ENCODE assay signal across 12 cellular contexts in the genomic region with DNA sequence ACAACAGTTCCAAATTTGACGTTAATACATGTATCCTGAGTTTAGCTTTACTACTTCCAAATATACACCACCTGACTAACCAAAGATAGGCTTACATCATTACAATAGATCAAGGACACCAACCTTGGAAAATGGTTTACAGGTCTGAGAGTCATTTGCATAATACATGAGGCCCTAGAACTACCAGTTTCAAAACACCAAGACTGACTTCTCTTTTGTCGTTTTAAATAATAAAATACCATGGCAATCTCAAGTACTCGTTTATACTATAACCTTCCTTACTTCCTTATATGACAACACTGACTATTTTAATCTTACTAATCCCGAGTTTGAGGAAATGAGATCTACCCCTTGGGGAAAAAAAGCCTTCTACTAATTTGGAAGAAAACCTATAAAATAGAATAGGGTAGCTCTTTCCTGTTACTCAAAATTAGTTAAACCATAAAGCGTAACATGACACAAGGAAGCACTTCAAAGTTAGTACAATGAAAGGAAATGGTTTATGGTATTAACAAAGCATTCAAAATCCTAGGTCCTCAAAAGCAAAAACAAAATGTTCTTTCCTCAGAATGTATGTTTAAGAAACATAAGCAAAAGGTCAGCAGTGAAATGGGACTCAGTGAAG. TPM values are rescaled to one million over a fixed set of nuclear protein-coding genes. Genes with fewer than 3 reads are reported as not detected.
DNase-seq lines count a peak whose midpoint lies in the region; ATAC-seq, FAIRE-seq and TF ChIP-seq lines count a peak whose summit lies in the region.
"Had no signal": no experiment of that assay in that cellular context is flagged by ENCODE, and none has a peak within 500 bp of the region (broad histone marks: within the 10 kb centered on the region; RNA-seq: fewer than 3 reads in every experiment).

No MANE protein-coding gene starts in this region.

- ATAC-seq in GM18868 (IDR thresholded peaks at IDR 0.05; ENCODE audit: unreplicated experiment) (peak; percentile 79), HG02588 (IDR thresholded peaks at IDR 0.05; ENCODE audit: unreplicated experiment) (peak; percentile 93), lower lobe of right lung (peak in 1 of 2 donors; percentile 48), foreskin keratinocyte (no peak)
- ATAC-seq: K562 had no signal

- no peak overlapping the region for H3K4me3 ChIP-seq in lower lobe of right lung
- H3K4me3 ChIP-seq: heart left ventricle, K562, psoas muscle had no signal

- intact Hi-C loops in lower lobe of right lung (cut with DNase I), result no loop called here
- intact Hi-C loops in Calu3 (cut with micrococcal nuclease; ENCODE audit: unreplicated experiment), result no loop called here

- H3K4me1 Mint-ChIP-seq in Calu3 (ENCODE audit: low read depth, unreplicated experiment), result no peaks in the 10 kb centered on the region

- H3K27me3 Mint-ChIP-seq in Calu3 (ENCODE audit: unreplicated experiment), result no peaks in the 10 kb centered on the region

- no peak overlapping the region for H3K27ac Mint-ChIP-seq in Calu3 (ENCODE audit: unreplicated experiment)

- H3K36me3 Mint-ChIP-seq in Calu3 (ENCODE audit: insufficient read depth, unreplicated experiment), result peaks cover 29% of the 10 kb centered on the region

- H3K9me3 Mint-ChIP-seq in Calu3 (ENCODE audit: low read depth, unreplicated experiment), result no peaks in the 10 kb centered on the region

- no peak for TF ChIP-seq CTCF in lower lobe of right lung (IDR thresholded peaks at IDR 0.05)
- TF ChIP-seq CTCF in foreskin keratinocyte (conservative IDR thresholded peaks at IDR 0.05), result no peak
- TF ChIP-seq CTCF in Calu3 (IDR thresholded peaks at IDR 0.05; ENCODE audit: unreplicated experiment), result no peak

- peaks cover 13% of the 10 kb centered on the region for H3K4me1 ChIP-seq in lower lobe of right lung
- H3K4me1 ChIP-seq in foreskin keratinocyte, result no peaks in the 10 kb centered on the region
- H3K4me1 ChIP-seq: psoas muscle had no signal

- in situ Hi-C loops in KBM-7 (cut with MboI; ENCODE audit: low pct_unique_long_range_greater_than_20kb, low sequenced_read_pairs), result no loop called here

- FAIRE-seq in urothelium cell line (lab: Jason Lieb, UNC), result no peak
- FAIRE-seq: K562 had no signal

- H3K27me3 ChIP-seq in lower lobe of right lung (ENCODE audit: low read depth) (no peaks in the 10 kb centered on the region), foreskin keratinocyte (no peaks in the 10 kb centered on the region)
- H3K27me3 ChIP-seq: heart left ventricle had no signal

- no peaks in the 10 kb centered on the region for H3K9me3 ChIP-seq in lower lobe of right lung
- H3K9me3 ChIP-seq: heart left ventricle, psoas muscle had no signal

- CTCF ChIA-PET in Calu3 (lab: Charles Lee), result interaction anchor here (0.5 to 0.6 kb wide), 2 partner anchors 16 to 65 kb away, joined by 3 read pairs; no protein-coding TSS in a partner anchor

- no TSS peak for BruUV-seq in Calu3 (replicated peaks; lab: Mats Ljungman, UMichigan)

- peak; percentile 21 for DNase-seq in KBM-7
- DNase-seq in lower lobe of right lung, result no peak
- no peak for DNase-seq in urothelium cell line (ENCODE audit: low spot score)
- DNase-seq in foreskin keratinocyte, result no peak
- no peak for DNase-seq in Calu3
- no peak for DNase-seq in stimulated activated CD4-positive, alpha-beta T cell treated with anti-CD3 and anti-CD28 coated beads, Interleukin-15, amount 100 ng/mL, for 24 hours
- DNase-seq: heart left ventricle, psoas muscle, T-helper 1 cell had no signal

- H3K4me3 Mint-ChIP-seq in Calu3 (ENCODE audit: low read depth, unreplicated experiment), result no peak overlapping the region

- H3K27ac ChIP-seq in lower lobe of right lung (peak overlapping the region; percentile 34), foreskin keratinocyte (no peak overlapping the region)
- H3K27ac ChIP-seq: psoas muscle had no signal

- H3K36me3 ChIP-seq in lower lobe of right lung, result peaks cover 71% of the 10 kb centered on the region

RNA-seq across cellular contexts. Expression of a gene that starts 42.1 kb away (rescaled TPM):
- total RNA-seq in lower lobe of right lung (88.4 TPM), foreskin keratinocyte (97.1 and 99.7 TPM in 2 replicates), Calu3 (2022) (108 and 121 TPM in 2 replicates)
- polyA plus RNA-seq in foreskin keratinocyte, result 36.9 and 45.7 TPM in 2 replicates

RNA-seq across cellular contexts. Expression of a gene that starts 42.7 kb away (rescaled TPM):
- 4.2 TPM for total RNA-seq in lower lobe of right lung
- total RNA-seq in foreskin keratinocyte, result 1.9 and 2.2 TPM in 2 replicates
- polyA plus RNA-seq in foreskin keratinocyte, result 2.5 and 2.8 TPM in 2 replicates
- 3.7 and 4.2 TPM in 2 replicates for total RNA-seq in Calu3 (2022)
